8 cellular contexts compared by ENCODE assay signal in genomic region chr6:41896280-41896679, GRCh38. TPM values are rescaled to one million over a fixed set of nuclear protein-coding genes. Genes with fewer than 3 reads are reported as not detected.
DNase-seq lines count a peak whose midpoint lies in the region; TF ChIP-seq lines count a peak whose summit lies in the region.

No MANE protein-coding gene starts in this region.

- H3K4me1 ChIP-seq in adrenal gland (replicated peaks in 1 of 2), result peaks cover 13 to 21% of the 10 kb centered on the region in 2 donors
- H3K4me1 ChIP-seq in mesodermal cell (ENCODE audit: control insufficient read depth, insufficient read depth, low read length, poor library complexity, severe bottlenecking), result peaks cover 5% of the 10 kb centered on the region

- POLR2A ChIA-PET in AG04449 (lab: Yijun Ruan, JAX), result interaction anchor here (0.6 to 1.0 kb wide), 4 partner anchors 13 to 133 kb away, joined by 3 to 4 read pairs (median 3); no protein-coding TSS in a partner anchor

- DNase-seq in AG04449 (ENCODE audit: low read depth, low spot score) (no peak), HFF-Myc (ENCODE audit: extremely low read depth, low read depth) (no peak), adrenal gland (no peak), T1000 (lab: John Stamatoyannopoulos, UW) (no peak), GM13976 (ENCODE audit: low spot score) (no peak), NK-92 (lab: John Stamatoyannopoulos, UW; ENCODE audit: unreplicated experiment) (no peak), caudate nucleus (lab: John Stamatoyannopoulos, UW) (no peak)

- in situ Hi-C loops in GM13976 (cut with MboI; ENCODE audit: low sequenced_read_pairs, unreplicated experiment), result no loop called here

- whole genome bisulfite sequencing in adrenal gland, 4 donors, result 31 to 44% (median 37%) methylated on average over 3 of the region's 3 CpGs
- WGBS in mesodermal cell (ENCODE audit: insufficient coverage in 2 of 2), 2 experiments, result no CpG with 5 or more reads among the region's 3 CpGs

- H3K27ac ChIP-seq in adrenal gland, result peak overlapping the region in 4 of 5 donors; percentile 24 to 84 (median 74)
- H3K27ac ChIP-seq in mesodermal cell (ENCODE audit: low read depth, low read length, severe bottlenecking), result peak overlapping the region; percentile 89
- no peak overlapping the region for H3K27ac ChIP-seq in caudate nucleus (ENCODE audit: low read depth, low read length)

- TF ChIP-seq POLR2A in adrenal gland (IDR thresholded peaks at IDR 0.05), result no peak

- TF ChIP-seq CTCF in AG04449 (IDR thresholded peaks at IDR 0.05; ENCODE audit: insufficient read depth, low read length, missing control alignments) (no peak), HFF-Myc (IDR thresholded peaks at IDR 0.05; ENCODE audit: low read depth, low read length, missing control alignments) (no peak), adrenal gland (IDR thresholded peaks at IDR 0.05) (no peak), GM13976 (IDR thresholded peaks at IDR 0.05; ENCODE audit: borderline replicate concordance, control extremely low read depth, extremely low read depth, insufficient read depth, missing control alignments) (no peak)

- intact Hi-C loops in adrenal gland (cut with DNase I), result no loop called here

- H3K36me3 ChIP-seq in adrenal gland (replicated peaks in 1 of 2) (no peaks in the 10 kb centered on the region), mesodermal cell (ENCODE audit: control insufficient read depth, insufficient read depth, low read length) (peaks cover 7% of the 10 kb centered on the region)

- CTCF ChIA-PET in AG04449 (lab: Yijun Ruan, JAX), result interaction anchor here (0.9 to 1.6 kb wide), 4 partner anchors 21 to 148 kb away, joined by 3 to 8 read pairs (median 4); partner anchors contain the start of gene MED20

- H3K4me3 ChIP-seq in AG04449 (ENCODE audit: low read depth, low read length) (peak overlapping the region; percentile 79), HFF-Myc (replicated peaks; ENCODE audit: low read depth, low read length) (peak overlapping the region; percentile 63), adrenal gland (peak overlapping the region in 2 of 4 donors; percentile 92 to 96), mesodermal cell (ENCODE audit: extremely low read depth, insufficient read depth, low read length, poor library complexity, severe bottlenecking) (peak overlapping the region; percentile 59)

- H3K27me3 ChIP-seq in adrenal gland, result no peaks in the 10 kb centered on the region

- H3K9me3 ChIP-seq in adrenal gland (replicated peaks in 1 of 3) (no peaks in the 10 kb centered on the region), mesodermal cell (ENCODE audit: control insufficient read depth, low read length) (no peaks in the 10 kb centered on the region)

RNA-seq across cellular contexts. Expression of gene USP49, which starts 1.1 kb away (rescaled TPM):
- total RNA-seq in adrenal gland, result 1 to 10 TPM; 1.5 to 5.7 (median 3.6) TPM
- 1 to 10 TPM; 1.5 to 6.2 (median 2.2) TPM for polyA plus RNA-seq in adrenal gland
- polyA plus RNA-seq in mesodermal cell (2013, experiment 1 of 2), result 6.5 TPM
- polyA plus RNA-seq in mesodermal cell (2013, experiment 2 of 2), result 5.0 TPM

RNA-seq across cellular contexts. Expression of gene MED20, which starts 24.7 kb away (rescaled TPM):
- total RNA-seq in adrenal gland, result 10 to 100 TPM in 7 of 8 donors, 1 to 10 TPM in 1; 8.2 to 29.1 (median 23.6) TPM
- polyA plus RNA-seq in adrenal gland, result 10 to 100 TPM in 2 of 3 donors, 1 to 10 TPM in 1; 9.6 to 22.9 (median 12.5) TPM
- 23.0 TPM for polyA plus RNA-seq in mesodermal cell (2013, experiment 1 of 2)
- polyA plus RNA-seq in mesodermal cell (2013, experiment 2 of 2), result 20.1 TPM

RNA-seq across cellular contexts. Expression of gene BYSL, which starts 25.0 kb away (rescaled TPM):
- total RNA-seq in adrenal gland, result 10 to 100 TPM in 4 of 8 donors, 1 to 10 TPM in 4; 5.1 to 42.9 (median 12.3) TPM
- polyA plus RNA-seq in adrenal gland, result 10 to 100 TPM; 15.4 to 24.5 (median 17.3) TPM
- polyA plus RNA-seq in mesodermal cell (2013, experiment 1 of 2), result 27.3 TPM
- polyA plus RNA-seq in mesodermal cell (2013, experiment 2 of 2), result 23.9 TPM

RNA-seq across cellular contexts. Expression of gene CCND3, which starts 45.3 kb away (rescaled TPM):
- 100 to 1,000 TPM; 116 to 309 (median 181) TPM for total RNA-seq in adrenal gland
- 100 to 1,000 TPM in 2 of 3 donors, 10 to 100 TPM in 1; 86.3 to 163 (median 135) TPM for polyA plus RNA-seq in adrenal gland
- 43.3 TPM for polyA plus RNA-seq in mesodermal cell (2013, experiment 1 of 2)
- 36.5 TPM for polyA plus RNA-seq in mesodermal cell (2013, experiment 2 of 2)
